10 cellular contexts compared by ENCODE assay signal in genomic region chr11:102225689-102226562, GRCh38.
DNase-seq lines count a peak whose midpoint lies in the region; ATAC-seq, FAIRE-seq and TF ChIP-seq lines count a peak whose summit lies in the region.
"Had no signal": no experiment of that assay in that cellular context is flagged by ENCODE, and none has a peak within 500 bp of the region (broad histone marks: within the 10 kb centered on the region; RNA-seq: fewer than 3 reads in every experiment).

No MANE protein-coding gene starts in this region.

- H3K27me3 ChIP-seq in keratinocyte (ENCODE audit: control insufficient read depth, extremely low read depth, insufficient read depth, low read length) (no peaks in the 10 kb centered on the region), upper lobe of left lung (no peaks in the 10 kb centered on the region)

- no peaks in the 10 kb centered on the region for H3K4me1 Mint-ChIP-seq in activated CD4-positive, alpha-beta T cell treated with anti-CD3 and anti-CD28 coated beads, Interleukin-2, amount 10 ng/mL, durations not matched to agents 24 days and 14 days
- peaks cover 47% of the 10 kb centered on the region for H3K4me1 Mint-ChIP-seq in brain

- peak overlapping the region; percentile 84 for H3K4me2 ChIP-seq in keratinocyte (ENCODE audit: control insufficient read depth, extremely low read depth, insufficient read depth, low read depth, low read length)

- no peak overlapping the region for H2AFZ ChIP-seq in keratinocyte (ENCODE audit: control insufficient read depth, low read length)

- H3K27me3 Mint-ChIP-seq in activated CD4-positive, alpha-beta T cell treated with anti-CD3 and anti-CD28 coated beads, Interleukin-2, amount 10 ng/mL, durations not matched to agents 24 days and 14 days, result peaks cover 11% of the 10 kb centered on the region
- no peaks in the 10 kb centered on the region for H3K27me3 Mint-ChIP-seq in brain

- FAIRE-seq in keratinocyte (lab: Jason Lieb, UNC), result peak; percentile 94
- FAIRE-seq: GM12878 had no signal

- H3K27ac ChIP-seq in keratinocyte (ENCODE audit: control insufficient read depth, insufficient read depth, low read length) (peak overlapping the region; percentile 97), upper lobe of left lung (peak overlapping the region; percentile 5 to 63 (median 32))

- WGBS in upper lobe of left lung, 2 donors, result 53 to 58% methylated on average over 4 of the region's 4 CpGs

- no peak for TF ChIP-seq EP300 in upper lobe of left lung (IDR thresholded peaks at IDR 0.05)

- H3K4me3 Mint-ChIP-seq in activated CD4-positive, alpha-beta T cell treated with anti-CD3 and anti-CD28 coated beads, Interleukin-2, amount 10 ng/mL, durations not matched to agents 24 days and 14 days, result no peak overlapping the region
- H3K4me3 Mint-ChIP-seq in brain, result no peak overlapping the region

- TF ChIP-seq CTCF in brain (conservative IDR thresholded peaks at IDR 0.05) (no peak), keratinocyte (optimal IDR thresholded peaks at IDR 0.05 in 1 of 3, IDR thresholded peaks at IDR 0.05 in 1 of 3, conservative IDR thresholded peaks at IDR 0.05 in 1 of 3; ENCODE audit: extremely low read depth in 1 of 3, insufficient read depth in 2 of 3, low read length in 3 of 3) (no peak), upper lobe of left lung (IDR thresholded peaks at IDR 0.05) (no peak)

- intact Hi-C loops in activated CD4-positive, alpha-beta T cell treated with anti-CD3 and anti-CD28 coated beads, Interleukin-2, amount 10 ng/mL, durations not matched to agents 24 days and 14 days (cut with micrococcal nuclease), result no loop called here

- dilution Hi-C loops in keratinocyte (cut with MboI; ENCODE audit: extremely low pct_ligation_motif_present, low sequenced_read_pairs), result no loop called here

- peaks cover 12% of the 10 kb centered on the region for H3K79me2 ChIP-seq in keratinocyte (ENCODE audit: control insufficient read depth, insufficient read depth, low read length)

- no peaks in the 10 kb centered on the region for H3K9me1 ChIP-seq in keratinocyte (ENCODE audit: control insufficient read depth, extremely low read depth, insufficient read depth, low read length)

- no peaks in the 10 kb centered on the region for H3K9me3 Mint-ChIP-seq in activated CD4-positive, alpha-beta T cell treated with anti-CD3 and anti-CD28 coated beads, Interleukin-2, amount 10 ng/mL, durations not matched to agents 24 days and 14 days
- H3K9me3 Mint-ChIP-seq in brain, result no peaks in the 10 kb centered on the region

- H3K4me3 ChIP-seq in keratinocyte (ENCODE audit: control insufficient read depth in 2 of 3, extremely low read depth in 1 of 3, insufficient read depth in 2 of 3, low read depth in 1 of 3, low read length in 3 of 3) (peak overlapping the region in 2 of 3 experiments; percentile 30 to 35), upper lobe of left lung (no peak overlapping the region)
- H3K4me3 ChIP-seq: GM12878 had no signal

- DNase-seq in activated CD4-positive, alpha-beta T cell treated with anti-CD3 and anti-CD28 coated beads, Interleukin-2, amount 10 ng/mL, durations not matched to agents 24 days and 14 days, result peak; percentile 43
- DNase-seq in activated CD4-positive, alpha-beta T cell treated with anti-CD3 and anti-CD28 coated beads for 1 hour, result no peak
- DNase-seq in keratinocyte (ENCODE audit: low read depth, low spot score) (no peak), upper lobe of left lung (no peak), NCI-H1694 treated with DMSO at 0.1 percent for 48 hours (lab: John Stamatoyannopoulos, UW) (no peak), OCI-M1 (lab: John Stamatoyannopoulos, UW) (no peak)
- DNase-seq: 8988T had no signal

- H3K36me3 ChIP-seq in keratinocyte (ENCODE audit: control insufficient read depth in 2 of 2, extremely low read depth in 1 of 2, insufficient read depth in 2 of 2, low read length in 2 of 2), result peaks cover 10 to 23% of the 10 kb centered on the region in 2 experiments
- H3K36me3 ChIP-seq in upper lobe of left lung, result peaks cover 0 to 34% (median 2%) of the 10 kb centered on the region in 4 donors

- H3K9ac ChIP-seq in keratinocyte (ENCODE audit: control insufficient read depth, extremely low read depth, insufficient read depth, low read length), result peak overlapping the region; percentile 75

- peaks cover 82% of the 10 kb centered on the region for H3K4me1 ChIP-seq in keratinocyte (ENCODE audit: control insufficient read depth, extremely low read depth, insufficient read depth, low read length)
- H3K4me1 ChIP-seq in upper lobe of left lung, result peaks cover 0 to 22% (median 13%) of the 10 kb centered on the region in 4 donors

- no peaks in the 10 kb centered on the region for H4K20me1 ChIP-seq in keratinocyte (ENCODE audit: control insufficient read depth, extremely low read depth, insufficient read depth, low read length)

- ATAC-seq in upper lobe of left lung (ENCODE audit: low FRiP score in 2 of 2) (no peak), HG03139 (IDR thresholded peaks at IDR 0.05; ENCODE audit: unreplicated experiment) (no peak)
- ATAC-seq: GM12878 had no signal

- no peak overlapping the region for H3K27ac Mint-ChIP-seq in activated CD4-positive, alpha-beta T cell treated with anti-CD3 and anti-CD28 coated beads, Interleukin-2, amount 10 ng/mL, durations not matched to agents 24 days and 14 days
- H3K27ac Mint-ChIP-seq in brain, result peak overlapping the region in 3 of 5 experiments; percentile 30 to 79 (median 56)

- TF ChIP-seq POLR2A in upper lobe of left lung (IDR thresholded peaks at IDR 0.05), result no peak

- no peaks in the 10 kb centered on the region for H3K36me3 Mint-ChIP-seq in activated CD4-positive, alpha-beta T cell treated with anti-CD3 and anti-CD28 coated beads, Interleukin-2, amount 10 ng/mL, durations not matched to agents 24 days and 14 days (ENCODE audit: low read depth)
- peaks cover 33% of the 10 kb centered on the region for H3K36me3 Mint-ChIP-seq in brain

- H3K9me3 ChIP-seq in keratinocyte (ENCODE audit: control insufficient read depth, low read depth, low read length) (no peaks in the 10 kb centered on the region), upper lobe of left lung (no peaks in the 10 kb centered on the region)

Comparison
In these comparisons a context has a peak if more than half of its experiments do, and no peak if none do; other contexts are left out.
1. H3K4me3 ChIP-seq: peak in keratinocyte (2 of 3); none in upper lobe of left lung (0 of 4).